Comparison of ENCODE assay signal across 37 cellular contexts in the genomic region with DNA sequence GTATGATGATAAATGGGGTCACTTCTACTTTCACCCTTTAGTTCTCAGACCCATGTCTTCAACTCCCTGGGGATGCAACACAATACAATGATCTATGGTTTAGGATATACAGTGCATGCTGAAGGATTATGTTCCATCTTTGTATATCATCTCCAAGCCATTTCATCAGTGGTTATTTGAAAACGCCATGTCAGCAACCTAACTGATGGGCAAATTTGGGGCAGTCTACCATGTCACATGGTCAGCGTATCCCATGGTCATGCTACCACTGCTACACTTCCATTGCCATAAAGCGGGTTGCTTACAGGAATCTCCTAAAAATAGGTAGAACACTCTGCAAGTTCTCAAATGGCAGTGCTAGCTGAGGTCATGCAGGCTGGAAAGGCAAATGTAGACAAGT.
"Had no signal": no experiment of that assay in that cellular context is flagged by ENCODE, and none has a peak within 500 bp of the region (broad histone marks: within the 10 kb centered on the region; RNA-seq: fewer than 3 reads in every experiment).

No MANE protein-coding gene starts in this region.

- H3K4me1 Mint-ChIP-seq: activated B cell treated with CpG ODN at 0.5 μM for 24 hours; activated CD4-positive, alpha-beta T cell treated with anti-CD3 and anti-CD28 coated beads, Interleukin-2, amount 10 ng/mL, durations not matched to agents 24 days and 14 days; activated naive CD8-positive, alpha-beta T cell treated with anti-CD3 and anti-CD28 coated beads for 36 hours; activated T-helper 17 cell treated with anti-CD3 and anti-CD28 coated beads, Interleukin-2, amount 50 U/mL, for 72 hours had no signal

- H3K4me3 ChIP-seq: adrenal gland, body of pancreas, breast epithelium had no signal

- ATAC-seq: activated CD8-positive, alpha-beta T cell treated with anti-CD3 and anti-CD28 coated beads for 36 hours; activated naive CD4-positive, alpha-beta T cell treated with anti-CD3 and anti-CD28 coated beads, Interleukin-2, amount 50 U/mL, for 72 hours; activated T-cell treated with anti-CD3 and anti-CD28 coated beads, Interleukin-2, amount 50 U/mL, for 4 hours; activated T-cell treated with anti-CD3 and anti-CD28 coated beads, Interleukin-2, amount 50 U/mL, for 72 hours; activated T-helper 17 cell treated with anti-CD3 and anti-CD28 coated beads, Interleukin-2, amount 50 U/mL, for 72 hours; body of pancreas had no signal

- H3K27me3 ChIP-seq: adrenal gland, body of pancreas, brain microvascular endothelial cell, breast epithelium had no signal

- H3K27ac ChIP-seq: adrenal gland, body of pancreas, brain microvascular endothelial cell, breast epithelium, VCaP had no signal

- H3K4me1 ChIP-seq: adrenal gland, body of pancreas, breast epithelium had no signal

- H3K27me3 Mint-ChIP-seq: activated B cell treated with CpG ODN at 0.5 μM for 24 hours; activated CD4-positive, alpha-beta memory T cell treated with anti-CD3 and anti-CD28 coated beads for 36 hours; activated CD4-positive, alpha-beta T cell treated with anti-CD3 and anti-CD28 coated beads, Interleukin-2, amount 10 ng/mL, durations not matched to agents 24 days and 14 days had no signal

- FAIRE-seq: astrocyte, TTC549 had no signal

- H3K36me3 ChIP-seq: adrenal gland, brain microvascular endothelial cell, breast epithelium had no signal

- H3K9me3 ChIP-seq: adrenal gland, body of pancreas, breast epithelium had no signal

- H3K4me3 Mint-ChIP-seq: activated B cell treated with CpG ODN at 0.5 μM for 24 hours; activated CD4-positive, alpha-beta memory T cell treated with anti-CD3 and anti-CD28 coated beads for 36 hours; activated CD4-positive, alpha-beta T cell treated with anti-CD3 and anti-CD28 coated beads, Interleukin-2, amount 10 ng/mL, durations not matched to agents 24 days and 14 days; activated CD8-positive, alpha-beta T cell treated with anti-CD3 and anti-CD28 coated beads for 36 hours; activated naive CD4-positive, alpha-beta T cell treated with anti-CD3 and anti-CD28 coated beads for 36 hours; activated naive CD8-positive, alpha-beta T cell treated with anti-CD3 and anti-CD28 coated beads for 36 hours; activated T-cell treated with anti-CD3 and anti-CD28 coated beads, Interleukin-2, amount 50 U/mL, for 4 hours; activated T-cell treated with anti-CD3 and anti-CD28 coated beads, Interleukin-2, amount 50 U/mL, for 72 hours; activated T-helper 1 cell treated with anti-CD3 and anti-CD28 coated beads, Interleukin-12 subunit alpha, Interleukin-12 subunit beta, Interleukin-2, Interleukin-4 antibody, amounts not matched to agents 30 ng/mL and 10 ng/mL and 1 ng/mL, durations not matched to agents 14 hours and 24 hours and 36 hours; activated T-helper 17 cell treated with anti-CD3 and anti-CD28 coated beads, Interleukin-2, amount 50 U/mL, for 72 hours; T-helper 1 cell treated with Interleukin-12 subunit alpha and Interleukin-12 subunit beta and Interleukin-4 antibody, amounts not matched to agents 30 μg/mL and 1 μg/mL, for 36 hours; T-helper 2 cell treated with Interferon-gamma antibody and Interleukin-4, amounts not matched to agents 5 μg/mL and 100 μg/mL, for 36 hours had no signal

- H3K36me3 Mint-ChIP-seq: activated CD4-positive, alpha-beta memory T cell treated with anti-CD3 and anti-CD28 coated beads for 36 hours; activated naive CD4-positive, alpha-beta T cell treated with anti-CD3 and anti-CD28 coated beads, Interleukin-2, amount 50 U/mL, for 72 hours; activated naive CD8-positive, alpha-beta T cell treated with anti-CD3 and anti-CD28 coated beads for 36 hours had no signal

- H3K27ac Mint-ChIP-seq: activated B cell treated with CpG ODN at 0.5 μM for 24 hours; activated CD4-positive, alpha-beta memory T cell treated with anti-CD3 and anti-CD28 coated beads for 36 hours; activated CD4-positive, alpha-beta T cell treated with anti-CD3 and anti-CD28 coated beads, Interleukin-2, amount 10 ng/mL, durations not matched to agents 24 days and 14 days; activated CD8-positive, alpha-beta T cell treated with anti-CD3 and anti-CD28 coated beads for 36 hours; activated naive CD4-positive, alpha-beta T cell treated with anti-CD3 and anti-CD28 coated beads for 36 hours; activated naive CD4-positive, alpha-beta T cell treated with anti-CD3 and anti-CD28 coated beads, Interleukin-2, amount 50 U/mL, for 72 hours; activated naive CD8-positive, alpha-beta T cell treated with anti-CD3 and anti-CD28 coated beads for 36 hours; activated T-cell treated with anti-CD3 and anti-CD28 coated beads, Interleukin-2, amount 50 U/mL, for 72 hours; activated T-helper 1 cell treated with anti-CD3 and anti-CD28 coated beads, Interleukin-12 subunit alpha, Interleukin-12 subunit beta, Interleukin-2, Interleukin-4 antibody, amounts not matched to agents 30 ng/mL and 10 ng/mL and 1 ng/mL, durations not matched to agents 14 hours and 24 hours and 36 hours; activated T-helper 17 cell treated with anti-CD3 and anti-CD28 coated beads, Interleukin-2, amount 50 U/mL, for 72 hours; T-helper 1 cell treated with Interleukin-12 subunit alpha and Interleukin-12 subunit beta and Interleukin-4 antibody, amounts not matched to agents 30 μg/mL and 1 μg/mL, for 36 hours; T-helper 2 cell treated with Interferon-gamma antibody and Interleukin-4, amounts not matched to agents 5 μg/mL and 100 μg/mL, for 36 hours had no signal

- DNase-seq: activated B cell treated with CpG ODN at 0.5 μM for 24 hours; activated CD4-positive, alpha-beta memory T cell treated with anti-CD3 and anti-CD28 coated beads for 36 hours; activated CD4-positive, alpha-beta T cell treated with anti-CD3 and anti-CD28 coated beads for 4 hours; activated CD4-positive, alpha-beta T cell treated with anti-CD3 and anti-CD28 coated beads, Interleukin-2, amount 10 ng/mL, durations not matched to agents 24 days and 14 days; activated CD4-positive, alpha-beta T cell treated with anti-CD3 and anti-CD28 coated beads, Interleukin-2, amount 50 U/mL, for 1 hour; activated CD4-positive, alpha-beta T cell treated with anti-CD3 and anti-CD28 coated beads, Interleukin-2, amount 50 U/mL, for 4 hours; activated CD4-positive, CD25-positive, alpha-beta regulatory T cell treated with anti-CD3 and anti-CD28 coated beads, Interleukin-2, amount 50 U/mL, for 72 hours; activated CD8-positive, alpha-beta memory T cell treated with anti-CD3 and anti-CD28 coated beads, Interleukin-2, amount 50 U/mL, for 4 hours; activated CD8-positive, alpha-beta T cell treated with anti-CD3 and anti-CD28 coated beads for 36 hours; activated effector memory CD4-positive, alpha-beta T cell treated with anti-CD3 and anti-CD28 coated beads, Interleukin-2, amount 50 U/mL, for 16 hours; activated gamma-delta T cell treated with Interleukin-2 at 50 U/mL for 16 hours; activated naive CD4-positive, alpha-beta T cell; activated naive CD4-positive, alpha-beta T cell treated with anti-CD3 and anti-CD28 coated beads for 36 hours; activated naive CD4-positive, alpha-beta T cell treated with anti-CD3 and anti-CD28 coated beads, Interleukin-2, amount 50 U/mL, for 16 hours; activated naive CD8-positive, alpha-beta T cell treated with anti-CD3 and anti-CD28 coated beads for 36 hours; activated T-cell treated with anti-CD3 and anti-CD28 coated beads for 4 hours; activated T-cell treated with anti-CD3 and anti-CD28 coated beads, Interleukin-2, amount 50 U/mL, for 1 hour; activated T-cell treated with anti-CD3 and anti-CD28 coated beads, Interleukin-2, amount 50 U/mL, for 4 hours; activated T-cell treated with anti-CD3 and anti-CD28 coated beads, Interleukin-2, amount 50 U/mL, for 72 hours; adrenal gland; amniotic stem cell; aorta; body of pancreas; brain microvascular endothelial cell; central memory CD4-positive, alpha-beta T cell; T-helper 1 cell; T-helper 2 cell; T-helper 9 cell had no signal

- H3K9me3 Mint-ChIP-seq: activated CD8-positive, alpha-beta T cell treated with anti-CD3 and anti-CD28 coated beads for 36 hours; activated naive CD4-positive, alpha-beta T cell treated with anti-CD3 and anti-CD28 coated beads for 36 hours; activated naive CD8-positive, alpha-beta T cell treated with anti-CD3 and anti-CD28 coated beads for 36 hours had no signal
